ENCODE assay signal across 12 cellular contexts in the genomic region with DNA sequence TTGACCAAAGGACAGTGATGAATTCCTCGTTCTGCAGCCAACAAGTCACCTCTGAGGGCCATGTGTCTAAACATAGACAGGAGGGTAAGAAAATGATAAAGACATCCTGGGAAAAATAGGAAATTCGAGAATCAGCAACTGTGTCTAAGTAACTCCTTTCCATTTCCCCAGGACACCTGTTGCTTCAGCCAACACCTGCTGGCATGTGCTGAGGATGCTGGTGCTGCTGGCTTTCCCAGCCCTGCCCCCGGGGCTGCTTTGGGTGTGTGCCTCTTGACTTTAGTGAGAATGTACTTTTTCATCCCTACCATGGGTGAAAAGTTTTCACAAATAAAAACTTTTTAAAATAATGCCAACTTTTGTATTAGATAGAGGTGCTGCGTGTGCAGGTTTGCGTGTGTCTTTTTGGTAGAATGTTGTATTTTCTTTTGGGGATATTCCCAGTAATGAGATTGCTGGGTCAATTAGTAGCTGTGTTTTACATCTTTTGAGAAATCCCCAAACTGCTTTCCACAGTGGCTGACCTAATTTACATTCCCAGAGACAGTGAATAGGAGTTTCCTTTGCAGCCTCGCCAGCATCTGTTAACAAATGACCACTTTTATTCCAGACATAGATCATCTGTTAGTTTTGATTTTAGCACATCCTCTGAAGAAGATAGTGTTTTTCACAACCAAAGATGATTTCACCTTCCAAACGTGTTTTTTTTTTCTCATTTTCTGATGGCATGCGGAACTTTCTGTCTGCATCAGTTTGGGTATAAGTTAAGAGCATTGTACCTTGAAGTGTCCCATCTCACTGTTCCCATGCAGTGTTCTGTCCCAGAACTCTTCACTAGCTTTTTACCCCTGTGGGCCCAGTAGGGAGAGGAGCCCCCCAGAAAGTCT.
DNase-seq lines count a peak whose midpoint lies in the region; ATAC-seq and TF ChIP-seq lines count a peak whose summit lies in the region.
"Had no signal": no experiment of that assay in that cellular context is flagged by ENCODE, and none has a peak within 500 bp of the region (broad histone marks: within the 10 kb centered on the region; RNA-seq: fewer than 3 reads in every experiment).

No MANE protein-coding gene starts in this region.

- H3K27ac Mint-ChIP-seq in activated CD4-positive, alpha-beta T cell treated with anti-CD3 and anti-CD28 coated beads for 36 hours, result peak overlapping the region; percentile 90

- H3K4me1 ChIP-seq in neuron (ENCODE audit: insufficient read depth, low read length) (peaks cover 3% of the 10 kb centered on the region), esophagus muscularis mucosa (peaks cover 0 to 6% (median 0%) of the 10 kb centered on the region in 4 donors)
- H3K4me1 ChIP-seq: transverse colon had no signal

- DNase-seq in activated CD4-positive, alpha-beta T cell treated with anti-CD3 and anti-CD28 coated beads for 36 hours, result peak; percentile 39
- DNase-seq in activated CD4-positive, alpha-beta T cell treated with anti-CD3 and anti-CD28 coated beads, Interleukin-2, amount 50 U/mL, for 1 hour, result no peak
- DNase-seq in esophagus muscularis mucosa (ENCODE audit: extremely low spot score) (no peak), NCI-H2081 (lab: John Stamatoyannopoulos, UW) (no peak), RKO (ENCODE audit: low spot score) (no peak)
- DNase-seq: kidney, occipital lobe, transverse colon had no signal

- H3K36me3 Mint-ChIP-seq in activated CD4-positive, alpha-beta T cell treated with anti-CD3 and anti-CD28 coated beads for 36 hours (ENCODE audit: low read depth), result no peaks in the 10 kb centered on the region

- WGBS in esophagus muscularis mucosa, result 64% methylated on average over 8 of the region's 8 CpGs

- intact Hi-C loops in activated CD4-positive, alpha-beta T cell treated with anti-CD3 and anti-CD28 coated beads for 36 hours (cut with DNase I, micrococcal nuclease), result loop anchor here in 1 of 2 experiments (2.0 kb wide), 1 partner anchor 26 kb away; no protein-coding TSS in a partner anchor
- intact Hi-C loops in esophagus muscularis mucosa (cut with DNase I), result no loop called here

- peak; percentile 85 for ATAC-seq in activated CD4-positive, alpha-beta T cell treated with anti-CD3 and anti-CD28 coated beads for 36 hours
- ATAC-seq in GM21515 (IDR thresholded peaks at IDR 0.05; ENCODE audit: unreplicated experiment), result peak; percentile 51
- ATAC-seq in HG03196 (IDR thresholded peaks at IDR 0.05; ENCODE audit: unreplicated experiment), result peak; percentile 64

- no peaks in the 10 kb centered on the region for H3K9me3 ChIP-seq in neuron (ENCODE audit: low read length)
- no peaks in the 10 kb centered on the region for H3K9me3 ChIP-seq in esophagus muscularis mucosa
- H3K9me3 ChIP-seq: transverse colon had no signal

- no peak overlapping the region for H3K4me3 ChIP-seq in neuron (ENCODE audit: low read length)
- H3K4me3 ChIP-seq in esophagus muscularis mucosa, result no peak overlapping the region
- H3K4me3 ChIP-seq: transverse colon had no signal

- H3K27me3 Mint-ChIP-seq in activated CD4-positive, alpha-beta T cell treated with anti-CD3 and anti-CD28 coated beads for 36 hours, result peaks cover 16% of the 10 kb centered on the region

- peaks cover 29% of the 10 kb centered on the region for H3K4me1 Mint-ChIP-seq in activated CD4-positive, alpha-beta T cell treated with anti-CD3 and anti-CD28 coated beads for 36 hours

- POLR2A ChIA-PET in activated CD4-positive, alpha-beta T cell treated with anti-CD3 and anti-CD28 coated beads for 36 hours (lab: Charles Lee), result interaction anchor here (0.6 kb wide), 1 partner anchor 190 kb away, joined by 3 read pairs; a partner anchor contains a TSS

- peak overlapping the region; percentile 18 for H3K4me3 Mint-ChIP-seq in activated CD4-positive, alpha-beta T cell treated with anti-CD3 and anti-CD28 coated beads for 36 hours
- H3K4me3 Mint-ChIP-seq: central memory CD8-positive, alpha-beta T cell had no signal

- TF ChIP-seq POLR2A in esophagus muscularis mucosa (IDR thresholded peaks at IDR 0.05; ENCODE audit: low read depth), result no peak

- no peak for TF ChIP-seq EP300 in esophagus muscularis mucosa (IDR thresholded peaks at IDR 0.05)

- H2AFZ ChIP-seq in neuron (ENCODE audit: low read depth, low read length), result peak overlapping the region; percentile 35

- no peaks in the 10 kb centered on the region for H3K9me3 Mint-ChIP-seq in activated CD4-positive, alpha-beta T cell treated with anti-CD3 and anti-CD28 coated beads for 36 hours (ENCODE audit: low read depth)
- H3K9me3 Mint-ChIP-seq: central memory CD8-positive, alpha-beta T cell had no signal

- peaks cover 7% of the 10 kb centered on the region for H3K27me3 ChIP-seq in neuron (ENCODE audit: insufficient read depth, low read length)
- H3K27me3 ChIP-seq in esophagus muscularis mucosa, result peaks cover 0 to under 1% (median 0%) of the 10 kb centered on the region in 4 donors

- CTCF ChIA-PET in activated CD4-positive, alpha-beta T cell treated with anti-CD3 and anti-CD28 coated beads for 36 hours (lab: Charles Lee), result interaction anchor here (0.7 kb wide), 1 partner anchor 16 kb away, joined by 3 read pairs; no protein-coding TSS in a partner anchor

- H3K36me3 ChIP-seq in neuron (ENCODE audit: insufficient read depth, low read length), result no peaks in the 10 kb centered on the region
- no peaks in the 10 kb centered on the region for H3K36me3 ChIP-seq in esophagus muscularis mucosa
- H3K36me3 ChIP-seq: transverse colon had no signal

- no peak for TF ChIP-seq CTCF in esophagus muscularis mucosa (IDR thresholded peaks at IDR 0.05)

- no peak overlapping the region for H3K27ac ChIP-seq in esophagus muscularis mucosa (replicated peaks in 1 of 4)
- H3K27ac ChIP-seq: transverse colon had no signal
